ENCODE assay signal across 1 cellular context in genomic region chr20:37226889-37227288, GRCh38.
A peak's percentile ranks its signal among the peaks of the same experiment; 100 is the strongest.
TF ChIP-seq lines count a peak whose summit lies in the region.

No MANE protein-coding gene starts in this region.

TF ChIP-seq in HepG2, 621 proteins besides CTCF, POLR2A, EP300 and RAD21:
- TF ChIP-seq RBM22 (optimal IDR thresholded peaks at IDR 0.05; ENCODE audit: low read length), result peak; percentile 6
- no peak for TF ChIP-seq THRA (CRISPR knock-in tag; IDR thresholded peaks at IDR 0.05; ENCODE audit: borderline replicate concordance)
